Comparison of ENCODE assay signal across 8 cellular contexts in the genomic region with DNA sequence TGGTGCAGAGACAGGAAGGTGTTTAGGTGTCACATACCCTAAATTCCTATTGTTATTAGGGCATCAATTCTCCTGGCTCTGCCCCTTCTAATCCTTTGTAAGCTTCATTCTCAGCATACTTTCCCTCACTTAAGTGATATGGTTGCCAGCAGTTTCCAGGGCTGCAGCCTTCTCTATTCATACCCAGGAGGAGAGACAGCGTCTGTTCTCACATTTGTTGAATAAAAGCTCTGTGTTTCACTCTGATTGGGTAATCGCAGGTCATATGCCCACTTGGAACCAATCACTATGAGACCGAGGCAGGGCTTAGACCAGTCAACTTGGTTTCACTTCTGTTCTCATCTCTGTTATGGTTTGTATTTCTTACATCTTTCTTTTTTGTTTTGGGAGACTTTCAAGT.
DNase-seq lines count a peak whose midpoint lies in the region; ATAC-seq and TF ChIP-seq lines count a peak whose summit lies in the region.

No MANE protein-coding gene starts in this region.

- H3K4me3 ChIP-seq in foreskin fibroblast (ENCODE audit: low read depth in 1 of 2, low read length in 2 of 2): peak overlapping the region; percentile 16 to 43
- H3K4me3 ChIP-seq in neuron (ENCODE audit: low read length): peak overlapping the region; percentile 72

- H2AFZ ChIP-seq in neuron (ENCODE audit: low read depth, low read length): peak overlapping the region; percentile 62

- peak; percentile 81 for DNase-seq in Caki2 (ENCODE audit: low read depth)
- DNase-seq in HT-29 (ENCODE audit: low spot score): peak; percentile 47
- peak; percentile 5 for DNase-seq in T1000 (lab: John Stamatoyannopoulos, UW)
- peak; percentile 2 to 4 for DNase-seq in foreskin fibroblast
- DNase-seq in NCI-H2171 treated with DMSO at 0.1 percent for 48 hours (lab: John Stamatoyannopoulos, UW): no peak
- DNase-seq in NCI-H2171 (lab: John Stamatoyannopoulos, UW): no peak

- no peaks in the 10 kb centered on the region for H3K36me3 ChIP-seq in neuron (ENCODE audit: insufficient read depth, low read length)

- peak; percentile 97 for ATAC-seq in GM19452 (IDR thresholded peaks at IDR 0.05; ENCODE audit: unreplicated experiment)

- H3K9me3 ChIP-seq in neuron (ENCODE audit: low read length): no peaks in the 10 kb centered on the region

- H3K4me1 ChIP-seq in neuron (ENCODE audit: insufficient read depth, low read length): peaks cover 4% of the 10 kb centered on the region

- in situ Hi-C loops in Caki2 (cut with HindIII; ENCODE audit: low pct_unique_long_range_greater_than_20kb, low sequenced_read_pairs): no loop called here

- no peak for TF ChIP-seq CTCF in foreskin fibroblast (IDR thresholded peaks at IDR 0.05; ENCODE audit: low read depth, low read length)

- H3K27me3 ChIP-seq in neuron (ENCODE audit: insufficient read depth, low read length): no peaks in the 10 kb centered on the region

Comparison
In these comparisons a context has a peak if more than half of its experiments do, and no peak if none do; other contexts are left out.
1. DNase-seq: peak in Caki2 (single experiment), HT-29 (single experiment), T1000 (single experiment) and foreskin fibroblast (2 of 2); none in NCI-H2171 treated with DMSO at 0.1 percent for 48 hours (single experiment) and NCI-H2171 (single experiment).